13 cellular contexts compared by ENCODE assay signal in the genomic region with DNA sequence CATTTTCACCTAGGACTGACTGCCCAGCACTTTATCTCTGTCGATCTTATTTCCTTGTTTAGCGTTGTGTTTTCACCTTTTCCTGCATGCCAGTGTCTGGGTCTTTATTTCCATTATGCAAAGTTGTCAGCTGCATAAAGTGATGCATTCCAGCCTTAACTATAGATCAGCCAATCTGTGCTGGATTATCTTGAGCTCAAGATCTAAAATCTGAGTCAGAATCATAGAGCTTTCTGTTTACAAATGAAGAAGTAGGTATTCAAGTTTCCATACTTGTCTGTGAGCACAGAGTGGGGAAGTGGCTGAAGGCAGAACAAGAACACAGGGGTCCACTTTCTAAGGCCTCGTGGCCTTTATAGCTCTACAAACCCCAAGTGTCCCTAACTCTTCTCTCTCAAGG.
A peak's percentile ranks its signal among the peaks of the same experiment; 100 is the strongest.
DNase-seq lines count a peak whose midpoint lies in the region; ATAC-seq and TF ChIP-seq lines count a peak whose summit lies in the region.
"Had no signal": no experiment of that assay in that cellular context is flagged by ENCODE, and none has a peak within 500 bp of the region (broad histone marks: within the 10 kb centered on the region; RNA-seq: fewer than 3 reads in every experiment).

No MANE protein-coding gene starts in this region.

- H3K4me1 ChIP-seq in esophagus muscularis mucosa: peaks cover 0 to 7% (median 0%) of the 10 kb centered on the region in 4 donors

- TF ChIP-seq CTCF in GM12865 (IDR thresholded peaks at IDR 0.05; ENCODE audit: insufficient read depth, low read depth, low read length, missing control alignments): no peak
- no peak for TF ChIP-seq CTCF in dorsolateral prefrontal cortex (IDR thresholded peaks at IDR 0.05 in 54 of 56, conservative IDR thresholded peaks at IDR 0.05 in 2 of 56; ENCODE audit: low read depth in 1 of 56, partially characterized antibody in 56 of 56)
- TF ChIP-seq CTCF in esophagus muscularis mucosa (IDR thresholded peaks at IDR 0.05): no peak

- ATAC-seq in GM19452 (IDR thresholded peaks at IDR 0.05; ENCODE audit: unreplicated experiment) (peak; percentile 66), HG03378 (IDR thresholded peaks at IDR 0.05; ENCODE audit: unreplicated experiment) (peak; percentile 79)

- H3K27ac ChIP-seq in dorsolateral prefrontal cortex: peak overlapping the region in 33 of 59 donors; percentile 1 to 84 (median 29)
- H3K27ac ChIP-seq in esophagus muscularis mucosa (replicated peaks in 1 of 4): no peak overlapping the region
- H3K27ac ChIP-seq: thoracic aorta had no signal

- DNase-seq in GM12865 (ENCODE audit: low read depth) (peak; percentile 32), dorsolateral prefrontal cortex (no peak), esophagus muscularis mucosa (ENCODE audit: extremely low spot score) (no peak), medulla oblongata (ENCODE audit: extremely low spot score) (no peak)
- no peak for DNase-seq in stimulated activated naive CD4-positive, alpha-beta T cell (lab: John Stamatoyannopoulos, UW)
- no peak for DNase-seq in activated T-helper 2 cell treated with anti-CD3 and anti-CD28 coated beads, Interferon-gamma antibody, Interleukin-2, Interleukin-4, amounts not matched to agents 10 μg/mL and 5 μg/mL and 100 μg/mL, durations not matched to agents 14 hours and 24 hours and 36 hours (ENCODE audit: low spot score)
- DNase-seq: GDM1, mammary epithelial cell, NCI-H146 had no signal

- peaks cover 9% of the 10 kb centered on the region for H3K9me3 Mint-ChIP-seq in activated T-helper 2 cell treated with anti-CD3 and anti-CD28 coated beads, Interferon-gamma antibody, Interleukin-2, Interleukin-4, amounts not matched to agents 10 μg/mL and 5 μg/mL and 100 μg/mL, durations not matched to agents 14 hours and 24 hours and 36 hours

- no peak for TF ChIP-seq POLR2A in esophagus muscularis mucosa (IDR thresholded peaks at IDR 0.05; ENCODE audit: low read depth)

- peaks cover 24% of the 10 kb centered on the region for H3K4me1 Mint-ChIP-seq in activated T-helper 2 cell treated with anti-CD3 and anti-CD28 coated beads, Interferon-gamma antibody, Interleukin-2, Interleukin-4, amounts not matched to agents 10 μg/mL and 5 μg/mL and 100 μg/mL, durations not matched to agents 14 hours and 24 hours and 36 hours (ENCODE audit: low read depth)

- H3K4me3 ChIP-seq in GM12865 (ENCODE audit: low read depth, low read length) (no peak overlapping the region), dorsolateral prefrontal cortex (no peak overlapping the region), esophagus muscularis mucosa (no peak overlapping the region)
- H3K4me3 ChIP-seq: thoracic aorta had no signal

- H3K27ac Mint-ChIP-seq in activated T-helper 2 cell treated with anti-CD3 and anti-CD28 coated beads, Interferon-gamma antibody, Interleukin-2, Interleukin-4, amounts not matched to agents 10 μg/mL and 5 μg/mL and 100 μg/mL, durations not matched to agents 14 hours and 24 hours and 36 hours: no peak overlapping the region
- H3K27ac Mint-ChIP-seq: activated naive CD4-positive, alpha-beta T cell treated with anti-CD3 and anti-CD28 coated beads for 36 hours had no signal

- peaks cover 26% of the 10 kb centered on the region for H3K27me3 Mint-ChIP-seq in activated T-helper 2 cell treated with anti-CD3 and anti-CD28 coated beads, Interferon-gamma antibody, Interleukin-2, Interleukin-4, amounts not matched to agents 10 μg/mL and 5 μg/mL and 100 μg/mL, durations not matched to agents 14 hours and 24 hours and 36 hours (ENCODE audit: low read depth)

- no peaks in the 10 kb centered on the region for H3K36me3 Mint-ChIP-seq in activated T-helper 2 cell treated with anti-CD3 and anti-CD28 coated beads, Interferon-gamma antibody, Interleukin-2, Interleukin-4, amounts not matched to agents 10 μg/mL and 5 μg/mL and 100 μg/mL, durations not matched to agents 14 hours and 24 hours and 36 hours (ENCODE audit: low read depth)

- intact Hi-C loops in dorsolateral prefrontal cortex (cut with DNase I) (no loop called here), esophagus muscularis mucosa (cut with DNase I) (no loop called here)
- intact Hi-C loops in activated T-helper 2 cell treated with anti-CD3 and anti-CD28 coated beads, Interferon-gamma antibody, Interleukin-2, Interleukin-4, amounts not matched to agents 10 μg/mL and 5 μg/mL and 100 μg/mL, durations not matched to agents 14 hours and 24 hours and 36 hours (cut with micrococcal nuclease): no loop called here

- H3K9me3 ChIP-seq in esophagus muscularis mucosa: no peaks in the 10 kb centered on the region
- H3K9me3 ChIP-seq: thoracic aorta had no signal

- WGBS in esophagus muscularis mucosa: 59% methylated on average over 3 of the region's 3 CpGs

- no peak overlapping the region for H3K4me3 Mint-ChIP-seq in activated T-helper 2 cell treated with anti-CD3 and anti-CD28 coated beads, Interferon-gamma antibody, Interleukin-2, Interleukin-4, amounts not matched to agents 10 μg/mL and 5 μg/mL and 100 μg/mL, durations not matched to agents 14 hours and 24 hours and 36 hours (ENCODE audit: low read depth)
- H3K4me3 Mint-ChIP-seq: activated naive CD4-positive, alpha-beta T cell treated with anti-CD3 and anti-CD28 coated beads for 36 hours had no signal

- H3K27me3 ChIP-seq in dorsolateral prefrontal cortex: no peaks in the 10 kb centered on the region
- no peaks in the 10 kb centered on the region for H3K27me3 ChIP-seq in esophagus muscularis mucosa

- TF ChIP-seq EP300 in esophagus muscularis mucosa (IDR thresholded peaks at IDR 0.05): no peak

- no peaks in the 10 kb centered on the region for H3K36me3 ChIP-seq in esophagus muscularis mucosa
- H3K36me3 ChIP-seq: thoracic aorta had no signal

Comparison
In these comparisons a context has a peak if more than half of its experiments do, and no peak if none do; other contexts are left out.
1. H3K27ac ChIP-seq: peak in dorsolateral prefrontal cortex (33 of 59); none in esophagus muscularis mucosa (0 of 4).